In the genomic region with DNA sequence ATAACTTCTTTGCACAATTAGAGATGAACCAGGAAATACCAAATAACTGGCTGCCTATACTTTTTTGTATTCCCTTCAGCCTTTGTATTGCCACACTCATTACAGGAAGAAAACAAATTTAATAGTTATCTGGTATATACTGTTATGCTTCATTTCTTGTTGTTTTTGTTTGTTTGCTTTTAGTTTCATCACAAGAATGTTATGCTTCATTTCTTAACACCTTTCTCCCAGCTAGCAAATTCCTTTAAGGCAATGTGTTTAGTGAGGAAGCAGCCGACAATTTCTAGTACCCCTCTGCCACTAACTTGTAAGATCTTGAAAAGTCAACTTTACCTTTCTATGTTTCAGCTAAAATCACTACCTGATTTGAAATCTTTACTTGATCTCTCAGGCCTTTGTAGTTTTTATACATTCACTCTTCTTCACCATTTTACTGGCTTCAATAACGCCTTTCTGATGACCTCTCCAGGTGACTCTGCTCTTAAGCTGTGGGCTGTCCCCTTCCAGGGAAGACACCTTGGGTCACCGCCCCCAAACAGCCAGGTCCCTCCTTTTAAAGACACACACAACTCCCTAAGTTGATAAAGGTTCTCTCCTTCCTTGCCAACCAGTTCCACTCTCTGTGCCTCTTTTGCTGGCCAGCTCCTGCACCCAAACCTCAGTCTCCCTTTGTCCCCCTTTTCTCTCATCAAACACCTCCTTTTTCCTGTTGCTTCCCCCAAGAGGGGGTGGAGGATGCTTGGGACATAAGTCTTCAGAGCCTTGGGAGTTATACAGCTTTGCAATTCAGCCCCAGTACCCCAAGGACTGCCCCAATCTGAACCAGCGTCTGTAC, we compare ENCODE assay signal across 1 cellular context.
TF ChIP-seq lines count a peak whose summit lies in the region.

No MANE protein-coding gene starts in this region.

TF ChIP-seq in HepG2, 621 proteins besides CTCF, POLR2A, EP300 and RAD21 (continued from another document and continues in another):
- TF ChIP-seq ZNF615 (CRISPR knock-in tag; IDR thresholded peaks at IDR 0.05; ENCODE audit: borderline replicate concordance) (no peak), RBM22 (optimal IDR thresholded peaks at IDR 0.05; ENCODE audit: low read length) (no peak), HMG20B (CRISPR knock-in tag; conservative IDR thresholded peaks at IDR 0.05) (no peak), SAP130 (CRISPR knock-in tag; IDR thresholded peaks at IDR 0.05; ENCODE audit: low read depth) (peak; percentile 46; the same call in 1 of the 2 replicates), IRF9 (CRISPR knock-in tag; IDR thresholded peaks at IDR 0.05; ENCODE audit: borderline replicate concordance) (no peak), ZNF83 (CRISPR knock-in tag; IDR thresholded peaks at IDR 0.05; ENCODE audit: borderline replicate concordance) (no peak), DPF2 (CRISPR knock-in tag; IDR thresholded peaks at IDR 0.05; ENCODE audit: borderline replicate concordance, low read depth) (no peak), HOXA9 (CRISPR knock-in tag; IDR thresholded peaks at IDR 0.05; ENCODE audit: borderline replicate concordance) (no peak), TOPORS (CRISPR knock-in tag; IDR thresholded peaks at IDR 0.05) (no peak), ZNF383 (CRISPR knock-in tag; IDR thresholded peaks at IDR 0.05; ENCODE audit: borderline replicate concordance) (no peak), ZFYVE20 (CRISPR knock-in tag; IDR thresholded peaks at IDR 0.05; ENCODE audit: borderline replicate concordance, low read depth) (no peak), SNRNP70 (IDR thresholded peaks at IDR 0.05; ENCODE audit: low read depth, low read length) (no peak), ELF1 (CRISPR knock-in tag; IDR thresholded peaks at IDR 0.05) (no peak), ZNF850 (CRISPR knock-in tag; conservative IDR thresholded peaks at IDR 0.05) (no peak), SCMH1 (CRISPR knock-in tag; IDR thresholded peaks at IDR 0.05; ENCODE audit: borderline replicate concordance) (no peak), ZNF407 (CRISPR knock-in tag; IDR thresholded peaks at IDR 0.05; ENCODE audit: not compliant biosample characterization) (no peak), ETV5 (CRISPR knock-in tag; IDR thresholded peaks at IDR 0.05; ENCODE audit: borderline replicate concordance) (peak; percentile 25; the same call in 1 of the 2 replicates), TRAFD1 (CRISPR knock-in tag; IDR thresholded peaks at IDR 0.05; ENCODE audit: borderline replicate concordance) (no peak; the same call in 1 of the 2 replicates), MIER3 (CRISPR knock-in tag; IDR thresholded peaks at IDR 0.05; ENCODE audit: borderline replicate concordance) (peak; percentile 18; the same call in 1 of the 2 replicates), SP140L (CRISPR knock-in tag; IDR thresholded peaks at IDR 0.05; ENCODE audit: borderline replicate concordance) (no peak), TMF1 (CRISPR knock-in tag; IDR thresholded peaks at IDR 0.05; ENCODE audit: low read depth) (no peak; the same call in 1 of the 2 replicates), FOSL2 (CRISPR knock-in tag; IDR thresholded peaks at IDR 0.05) (no peak; the same call in 1 of the 2 replicates)
- TF ChIP-seq, protein P1, sequence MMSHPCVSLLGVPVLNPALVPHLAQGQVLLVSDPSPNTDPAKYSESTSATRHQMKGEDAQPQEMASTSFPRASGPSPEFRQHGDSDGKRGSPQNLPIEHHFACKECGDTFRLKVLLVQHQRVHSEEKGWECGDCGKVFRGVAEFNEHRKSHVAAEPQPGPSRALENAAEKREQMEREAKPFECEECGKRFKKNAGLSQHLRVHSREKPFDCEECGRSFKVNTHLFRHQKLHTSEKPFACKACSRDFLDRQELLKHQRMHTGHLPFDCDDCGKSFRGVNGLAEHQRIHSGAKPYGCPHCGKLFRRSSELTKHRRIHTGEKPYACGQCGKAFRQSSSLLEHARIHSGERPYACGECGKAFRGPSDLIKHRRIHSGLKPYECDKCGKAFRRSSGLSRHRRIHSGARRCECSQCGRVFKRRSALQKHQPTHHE (CRISPR knock-in tag; IDR thresholded peaks at IDR 0.05; ENCODE audit: borderline replicate concordance), result no peak
- TF ChIP-seq, protein P2, sequence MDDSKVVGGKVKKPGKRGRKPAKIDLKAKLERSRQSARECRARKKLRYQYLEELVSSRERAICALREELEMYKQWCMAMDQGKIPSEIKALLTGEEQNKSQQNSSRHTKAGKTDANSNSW (CRISPR knock-in tag; IDR thresholded peaks at IDR 0.05; ENCODE audit: borderline replicate concordance), result no peak
- TF ChIP-seq, protein P3, sequence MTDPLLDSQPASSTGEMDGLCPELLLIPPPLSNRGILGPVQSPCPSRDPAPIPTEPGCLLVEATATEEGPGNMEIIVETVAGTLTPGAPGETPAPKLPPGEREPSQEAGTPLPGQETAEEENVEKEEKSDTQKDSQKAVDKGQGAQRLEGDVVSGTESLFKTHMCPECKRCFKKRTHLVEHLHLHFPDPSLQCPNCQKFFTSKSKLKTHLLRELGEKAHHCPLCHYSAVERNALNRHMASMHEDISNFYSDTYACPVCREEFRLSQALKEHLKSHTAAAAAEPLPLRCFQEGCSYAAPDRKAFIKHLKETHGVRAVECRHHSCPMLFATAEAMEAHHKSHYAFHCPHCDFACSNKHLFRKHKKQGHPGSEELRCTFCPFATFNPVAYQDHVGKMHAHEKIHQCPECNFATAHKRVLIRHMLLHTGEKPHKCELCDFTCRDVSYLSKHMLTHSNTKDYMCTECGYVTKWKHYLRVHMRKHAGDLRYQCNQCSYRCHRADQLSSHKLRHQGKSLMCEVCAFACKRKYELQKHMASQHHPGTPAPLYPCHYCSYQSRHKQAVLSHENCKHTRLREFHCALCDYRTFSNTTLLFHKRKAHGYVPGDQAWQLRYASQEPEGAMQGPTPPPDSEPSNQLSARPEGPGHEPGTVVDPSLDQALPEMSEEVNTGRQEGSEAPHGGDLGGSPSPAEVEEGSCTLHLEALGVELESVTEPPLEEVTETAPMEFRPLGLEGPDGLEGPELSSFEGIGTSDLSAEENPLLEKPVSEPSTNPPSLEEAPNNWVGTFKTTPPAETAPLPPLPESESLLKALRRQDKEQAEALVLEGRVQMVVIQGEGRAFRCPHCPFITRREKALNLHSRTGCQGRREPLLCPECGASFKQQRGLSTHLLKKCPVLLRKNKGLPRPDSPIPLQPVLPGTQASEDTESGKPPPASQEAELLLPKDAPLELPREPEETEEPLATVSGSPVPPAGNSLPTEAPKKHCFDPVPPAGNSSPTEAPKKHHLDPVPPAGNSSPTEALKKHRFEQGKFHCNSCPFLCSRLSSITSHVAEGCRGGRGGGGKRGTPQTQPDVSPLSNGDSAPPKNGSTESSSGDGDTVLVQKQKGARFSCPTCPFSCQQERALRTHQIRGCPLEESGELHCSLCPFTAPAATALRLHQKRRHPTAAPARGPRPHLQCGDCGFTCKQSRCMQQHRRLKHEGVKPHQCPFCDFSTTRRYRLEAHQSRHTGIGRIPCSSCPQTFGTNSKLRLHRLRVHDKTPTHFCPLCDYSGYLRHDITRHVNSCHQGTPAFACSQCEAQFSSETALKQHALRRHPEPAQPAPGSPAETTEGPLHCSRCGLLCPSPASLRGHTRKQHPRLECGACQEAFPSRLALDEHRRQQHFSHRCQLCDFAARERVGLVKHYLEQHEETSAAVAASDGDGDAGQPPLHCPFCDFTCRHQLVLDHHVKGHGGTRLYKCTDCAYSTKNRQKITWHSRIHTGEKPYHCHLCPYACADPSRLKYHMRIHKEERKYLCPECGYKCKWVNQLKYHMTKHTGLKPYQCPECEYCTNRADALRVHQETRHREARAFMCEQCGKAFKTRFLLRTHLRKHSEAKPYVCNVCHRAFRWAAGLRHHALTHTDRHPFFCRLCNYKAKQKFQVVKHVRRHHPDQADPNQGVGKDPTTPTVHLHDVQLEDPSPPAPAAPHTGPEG (CRISPR knock-in tag; IDR thresholded peaks at IDR 0.05), result no peak
- TF ChIP-seq, protein P4, sequence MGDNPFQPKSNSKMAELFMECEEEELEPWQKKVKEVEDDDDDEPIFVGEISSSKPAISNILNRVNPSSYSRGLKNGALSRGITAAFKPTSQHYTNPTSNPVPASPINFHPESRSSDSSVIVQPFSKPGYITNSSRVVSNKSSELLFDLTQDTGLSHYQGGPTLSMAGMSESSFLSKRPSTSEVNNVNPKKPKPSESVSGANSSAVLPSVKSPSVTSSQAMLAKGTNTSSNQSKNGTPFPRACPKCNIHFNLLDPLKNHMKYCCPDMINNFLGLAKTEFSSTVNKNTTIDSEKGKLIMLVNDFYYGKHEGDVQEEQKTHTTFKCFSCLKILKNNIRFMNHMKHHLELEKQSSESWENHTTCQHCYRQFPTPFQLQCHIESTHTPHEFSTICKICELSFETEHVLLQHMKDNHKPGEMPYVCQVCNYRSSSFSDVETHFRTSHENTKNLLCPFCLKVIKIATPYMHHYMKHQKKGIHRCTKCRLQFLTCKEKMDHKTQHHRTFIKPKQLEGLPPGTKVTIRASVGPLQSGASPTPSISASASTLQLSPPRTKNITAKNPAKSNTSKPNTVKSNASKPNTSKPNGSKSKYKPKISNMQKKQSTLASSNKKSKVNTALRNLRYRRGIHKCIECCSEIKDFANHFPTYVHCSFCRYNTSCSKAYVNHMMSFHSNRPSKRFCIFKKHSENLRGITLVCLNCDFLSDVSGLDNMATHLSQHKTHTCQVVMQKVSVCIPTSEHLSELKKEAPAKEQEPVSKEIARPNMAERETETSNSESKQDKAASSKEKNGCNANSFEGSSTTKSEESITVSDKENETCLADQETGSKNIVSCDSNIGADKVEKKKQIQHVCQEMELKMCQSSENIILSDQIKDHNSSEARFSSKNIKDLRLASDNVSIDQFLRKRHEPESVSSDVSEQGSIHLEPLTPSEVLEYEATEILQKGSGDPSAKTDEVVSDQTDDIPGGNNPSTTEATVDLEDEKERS (CRISPR knock-in tag; IDR thresholded peaks at IDR 0.05), result no peak
